In the genomic region with DNA sequence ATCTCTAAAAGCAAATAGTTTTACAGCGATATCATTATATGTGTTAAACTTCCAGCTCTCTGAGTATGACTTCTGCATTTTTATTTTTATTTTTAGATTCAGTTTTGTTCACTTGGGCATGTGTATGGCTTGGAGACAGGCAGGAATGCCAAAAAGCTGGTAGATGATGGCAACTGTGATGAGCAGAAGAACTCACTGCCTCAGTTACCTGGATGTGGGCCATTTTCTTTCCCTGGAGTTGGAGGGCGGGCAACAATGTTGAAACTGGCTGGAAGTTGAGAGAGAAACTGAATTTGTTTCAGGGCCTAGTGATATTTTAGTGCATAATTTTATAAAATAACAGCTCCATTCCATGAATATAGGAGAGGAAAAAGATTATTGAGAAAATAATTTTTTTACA, we compare ENCODE assay signal across 16 cellular contexts.
DNase-seq lines count a peak whose midpoint lies in the region; ATAC-seq and TF ChIP-seq lines count a peak whose summit lies in the region.
"Had no signal": no experiment of that assay in that cellular context is flagged by ENCODE, and none has a peak within 500 bp of the region (broad histone marks: within the 10 kb centered on the region; RNA-seq: fewer than 3 reads in every experiment).

No MANE protein-coding gene starts in this region.

- CTCF ChIA-PET in activated CD4-positive, alpha-beta T cell treated with anti-CD3 and anti-CD28 coated beads, Interleukin-2, amount 10 ng/mL, durations not matched to agents 7 days and 5 days (lab: Charles Lee), result no interaction called here

- no peak for TF ChIP-seq POLR2A in heart left ventricle (IDR thresholded peaks at IDR 0.05)
- no peak for TF ChIP-seq POLR2A in transverse colon (IDR thresholded peaks at IDR 0.05)

- ATAC-seq in heart left ventricle (peak in 1 of 4 donors; percentile 31), left ventricle myocardium superior (no peak)
- ATAC-seq: foreskin keratinocyte; stimulated activated effector memory CD8-positive, alpha-beta T cell treated with anti-CD3 and anti-CD28 coated beads, Interleukin-12 subunit alpha, Interleukin-12 subunit beta, amount 100 ng/mL, for 72 hours had no signal

- H3K4me1 Mint-ChIP-seq in activated CD4-positive, alpha-beta T cell treated with anti-CD3 and anti-CD28 coated beads, Interleukin-2, amount 10 ng/mL, durations not matched to agents 7 days and 5 days, result no peaks in the 10 kb centered on the region
- H3K4me1 Mint-ChIP-seq: stimulated activated effector memory CD8-positive, alpha-beta T cell treated with anti-CD3 and anti-CD28 coated beads, Interleukin-12 subunit alpha, Interleukin-12 subunit beta, amount 100 ng/mL, for 72 hours had no signal

- no peaks in the 10 kb centered on the region for H4K20me1 ChIP-seq in osteoblast (ENCODE audit: insufficient read depth, low read length)
- no peaks in the 10 kb centered on the region for H4K20me1 ChIP-seq in MM.1S (ENCODE audit: insufficient read depth, low read length)
- H4K20me1 ChIP-seq: BLaER1 had no signal

- no peak for DNase-seq in heart left ventricle
- DNase-seq in left ventricle myocardium superior, result no peak
- peak; percentile 52 for DNase-seq in cerebellar cortex (ENCODE audit: low spot score)
- no peak for DNase-seq in osteoblast (ENCODE audit: insufficient read length, low spot score, missing footprints)
- DNase-seq in activated CD4-positive, alpha-beta T cell treated with anti-CD3 and anti-CD28 coated beads, Interleukin-2, amount 10 ng/mL, durations not matched to agents 7 days and 5 days, result no peak
- DNase-seq in transverse colon, result no peak
- no peak for DNase-seq in kidney glomerular epithelial cell (lab: John Stamatoyannopoulos, UW)
- DNase-seq in MM.1S, result no peak
- DNase-seq: activated CD4-positive, alpha-beta T cell treated with anti-CD3 and anti-CD28 coated beads for 1 hour; foreskin keratinocyte had no signal

- no peak overlapping the region for H3K9ac ChIP-seq in MM.1S (ENCODE audit: low read length)
- H3K9ac ChIP-seq: BLaER1, neural progenitor cell had no signal

- H3K27ac Mint-ChIP-seq in activated CD4-positive, alpha-beta T cell treated with anti-CD3 and anti-CD28 coated beads, Interleukin-2, amount 10 ng/mL, durations not matched to agents 7 days and 5 days, result no peak overlapping the region
- H3K27ac Mint-ChIP-seq: activated naive CD8-positive, alpha-beta T cell; neural progenitor cell; stimulated activated effector memory CD8-positive, alpha-beta T cell treated with anti-CD3 and anti-CD28 coated beads, Interleukin-12 subunit alpha, Interleukin-12 subunit beta, amount 100 ng/mL, for 72 hours; type B pancreatic cell had no signal

- intact Hi-C loops in heart left ventricle (cut with DNase I), result loop anchor here in 8 of 10 donors (5.0 to 10.0 kb wide), 8 partner anchors 137 to 657 kb away; partner anchors contain the start of gene ARHGAP24 (in 2 of the 8)
- intact Hi-C loops in left ventricle myocardium superior (cut with micrococcal nuclease), result loop anchor here (10.0 kb wide), 2 partner anchors 147 to 267 kb away; partner anchors contain the start of gene ARHGAP24
- intact Hi-C loops in transverse colon (cut with DNase I; ENCODE audit: low total_unique reads), result no loop called here

- in situ Hi-C loops in transverse colon (cut with MboI; ENCODE audit: low pct_ligation_motif_present in 1 of 4, low pct_unique_long_range_greater_than_20kb in 1 of 4, low sequenced_read_pairs in 3 of 4), result loop anchor here (10.0 to 25.0 kb wide), 4 partner anchors 329 to 604 kb away; no protein-coding TSS in a partner anchor

- H3K79me2 ChIP-seq in osteoblast (ENCODE audit: insufficient read depth, low read length), result no peaks in the 10 kb centered on the region
- H3K79me2 ChIP-seq in MM.1S (ENCODE audit: low read length), result no peaks in the 10 kb centered on the region

- no peaks in the 10 kb centered on the region for H3K36me3 ChIP-seq in heart left ventricle
- no peaks in the 10 kb centered on the region for H3K36me3 ChIP-seq in osteoblast (ENCODE audit: insufficient read depth, low read length)
- no peaks in the 10 kb centered on the region for H3K36me3 ChIP-seq in transverse colon
- no peaks in the 10 kb centered on the region for H3K36me3 ChIP-seq in MM.1S (replicated peaks; ENCODE audit: insufficient read depth, low read length)
- H3K36me3 ChIP-seq: BLaER1, neural progenitor cell, Peyer's patch had no signal

- H3K9me2 ChIP-seq in MM.1S (replicated peaks; ENCODE audit: insufficient read depth, low read length), result no peaks in the 10 kb centered on the region

- peak overlapping the region in 7 of 12 donors; percentile 3 to 89 (median 23) for H3K27ac ChIP-seq in heart left ventricle
- peak overlapping the region; percentile 29 for H3K27ac ChIP-seq in osteoblast (ENCODE audit: low read depth, low read length)
- H3K27ac ChIP-seq in transverse colon, result peak overlapping the region in 1 of 4 donors; percentile 9
- no peak overlapping the region for H3K27ac ChIP-seq in MM.1S (ENCODE audit: low read length)
- H3K27ac ChIP-seq: BLaER1, foreskin keratinocyte, neural progenitor cell, Peyer's patch had no signal

- H3K9me3 ChIP-seq in heart left ventricle (no peaks in the 10 kb centered on the region), osteoblast (ENCODE audit: low read depth, low read length) (no peaks in the 10 kb centered on the region), transverse colon (no peaks in the 10 kb centered on the region), MM.1S (replicated peaks; ENCODE audit: insufficient read depth, low read length) (no peaks in the 10 kb centered on the region)
- H3K9me3 ChIP-seq: BLaER1, Peyer's patch had no signal

- H3K4me3 ChIP-seq in heart left ventricle (no peak overlapping the region), osteoblast (ENCODE audit: insufficient read depth, low read length) (no peak overlapping the region), transverse colon (no peak overlapping the region), MM.1S (ENCODE audit: low read length) (no peak overlapping the region)
- H3K4me3 ChIP-seq: BLaER1, neural progenitor cell, Peyer's patch had no signal

- H3K27me3 Mint-ChIP-seq in activated CD4-positive, alpha-beta T cell treated with anti-CD3 and anti-CD28 coated beads, Interleukin-2, amount 10 ng/mL, durations not matched to agents 7 days and 5 days, result no peaks in the 10 kb centered on the region
- H3K27me3 Mint-ChIP-seq: activated naive CD8-positive, alpha-beta T cell; type B pancreatic cell had no signal

- no peak overlapping the region for H3K4me2 ChIP-seq in osteoblast (ENCODE audit: insufficient read depth, low read length)
- H3K4me2 ChIP-seq in MM.1S (ENCODE audit: low read depth, low read length), result no peak overlapping the region
- H3K4me2 ChIP-seq: BLaER1, neural progenitor cell had no signal

- no peaks in the 10 kb centered on the region for H3K36me3 Mint-ChIP-seq in activated CD4-positive, alpha-beta T cell treated with anti-CD3 and anti-CD28 coated beads, Interleukin-2, amount 10 ng/mL, durations not matched to agents 7 days and 5 days (ENCODE audit: low read depth)
- H3K36me3 Mint-ChIP-seq: activated naive CD8-positive, alpha-beta T cell; neural progenitor cell; stimulated activated effector memory CD8-positive, alpha-beta T cell treated with anti-CD3 and anti-CD28 coated beads, Interleukin-12 subunit alpha, Interleukin-12 subunit beta, amount 100 ng/mL, for 72 hours; type B pancreatic cell had no signal

- peak overlapping the region; percentile 62 for H2AFZ ChIP-seq in osteoblast (ENCODE audit: low read length)
- no peak overlapping the region for H2AFZ ChIP-seq in MM.1S (ENCODE audit: low read length)
- H2AFZ ChIP-seq: neural progenitor cell had no signal

- TF ChIP-seq CTCF in heart left ventricle (IDR thresholded peaks at IDR 0.05) (no peak), osteoblast (IDR thresholded peaks at IDR 0.05; ENCODE audit: extremely low read depth, low read depth, low read length) (no peak), transverse colon (IDR thresholded peaks at IDR 0.05) (no peak), MM.1S (IDR thresholded peaks at IDR 0.05; ENCODE audit: low read length) (no peak)

- H3K4me1 ChIP-seq in heart left ventricle, result peaks cover 0 to 71% (median 13%) of the 10 kb centered on the region in 12 donors
- H3K4me1 ChIP-seq in osteoblast (ENCODE audit: insufficient read depth, low read length), result peaks cover 30% of the 10 kb centered on the region
- H3K4me1 ChIP-seq in transverse colon, result peaks cover 0 to 26% (median 0%) of the 10 kb centered on the region in 4 donors
- H3K4me1 ChIP-seq in MM.1S (ENCODE audit: low read length), result no peaks in the 10 kb centered on the region
- H3K4me1 ChIP-seq: BLaER1, neural progenitor cell, Peyer's patch had no signal

- TF ChIP-seq EP300 in transverse colon (IDR thresholded peaks at IDR 0.05; ENCODE audit: low read depth), result no peak

- H3K4me3 Mint-ChIP-seq in activated CD4-positive, alpha-beta T cell treated with anti-CD3 and anti-CD28 coated beads, Interleukin-2, amount 10 ng/mL, durations not matched to agents 7 days and 5 days, result no peak overlapping the region
- H3K4me3 Mint-ChIP-seq: activated naive CD8-positive, alpha-beta T cell; neural progenitor cell; stimulated activated effector memory CD8-positive, alpha-beta T cell treated with anti-CD3 and anti-CD28 coated beads, Interleukin-12 subunit alpha, Interleukin-12 subunit beta, amount 100 ng/mL, for 72 hours; type B pancreatic cell had no signal

- WGBS in heart left ventricle, 4 donors, result 81 to 91% (median 84%) methylated on average over 2 of the region's 2 CpGs
- 79 to 80% methylated on average over 2 of the region's 2 CpGs for WGBS in transverse colon (ENCODE audit: low coverage in 1 of 2), 2 donors

- no peaks in the 10 kb centered on the region for H3K9me3 Mint-ChIP-seq in activated CD4-positive, alpha-beta T cell treated with anti-CD3 and anti-CD28 coated beads, Interleukin-2, amount 10 ng/mL, durations not matched to agents 7 days and 5 days
- H3K9me3 Mint-ChIP-seq: neural progenitor cell, type B pancreatic cell had no signal

- H3F3A ChIP-seq in MM.1S (ENCODE audit: insufficient read depth, low read length), result no peaks in the 10 kb centered on the region

- POLR2A ChIA-PET in activated CD4-positive, alpha-beta T cell treated with anti-CD3 and anti-CD28 coated beads, Interleukin-2, amount 10 ng/mL, durations not matched to agents 7 days and 5 days (lab: Charles Lee), result no interaction called here

- H3K27me3 ChIP-seq in heart left ventricle (no peaks in the 10 kb centered on the region), osteoblast (ENCODE audit: insufficient read depth, low read length) (no peaks in the 10 kb centered on the region), transverse colon (no peaks in the 10 kb centered on the region), MM.1S (replicated peaks; ENCODE audit: insufficient read depth, low read length) (no peaks in the 10 kb centered on the region)
- H3K27me3 ChIP-seq: BLaER1, foreskin keratinocyte, neural progenitor cell, Peyer's patch had no signal
